In the genomic region with DNA sequence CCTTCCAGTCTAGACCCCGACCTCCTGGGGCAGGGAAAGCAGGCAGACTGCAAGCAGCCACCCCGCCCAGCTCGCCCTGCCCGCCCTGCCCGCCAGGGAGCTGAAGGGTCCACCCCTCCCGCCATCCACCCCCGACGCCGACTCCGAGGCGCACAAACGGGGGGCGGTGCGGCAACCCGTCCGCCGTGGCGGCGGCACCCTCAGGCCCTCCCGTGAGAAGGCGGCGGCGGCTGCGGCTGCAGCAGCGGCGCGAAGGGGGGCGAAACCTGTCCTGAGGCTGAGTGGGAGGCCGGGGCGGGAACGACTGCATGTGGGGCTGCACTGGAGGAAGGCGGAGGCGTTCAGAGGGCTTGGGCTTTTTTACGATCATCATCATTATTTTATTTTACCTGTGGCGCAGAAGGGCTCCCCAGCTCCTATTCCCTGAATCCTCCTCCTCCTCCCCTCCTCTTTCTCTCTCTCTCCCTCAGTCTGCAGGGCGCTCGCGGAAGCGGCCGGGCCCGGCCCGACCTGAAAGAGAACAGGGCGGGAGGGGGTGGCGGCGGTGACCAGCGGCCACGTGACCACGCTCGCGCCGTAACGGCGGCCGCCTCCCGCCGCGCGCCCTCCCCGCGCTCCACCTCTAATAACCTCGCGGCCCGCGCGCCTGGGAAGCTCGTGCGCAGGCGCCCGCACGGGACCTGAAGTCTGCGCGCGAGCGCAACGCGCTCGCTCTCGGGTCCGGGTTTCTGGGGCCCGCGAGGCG, we compare ENCODE assay signal across 8 cellular contexts. TPM values are rescaled to one million over a fixed set of nuclear protein-coding genes. Genes with fewer than 3 reads are reported as not detected.
DNase-seq lines count a peak whose midpoint lies in the region; TF ChIP-seq lines count a peak whose summit lies in the region.

A gene with protein sequence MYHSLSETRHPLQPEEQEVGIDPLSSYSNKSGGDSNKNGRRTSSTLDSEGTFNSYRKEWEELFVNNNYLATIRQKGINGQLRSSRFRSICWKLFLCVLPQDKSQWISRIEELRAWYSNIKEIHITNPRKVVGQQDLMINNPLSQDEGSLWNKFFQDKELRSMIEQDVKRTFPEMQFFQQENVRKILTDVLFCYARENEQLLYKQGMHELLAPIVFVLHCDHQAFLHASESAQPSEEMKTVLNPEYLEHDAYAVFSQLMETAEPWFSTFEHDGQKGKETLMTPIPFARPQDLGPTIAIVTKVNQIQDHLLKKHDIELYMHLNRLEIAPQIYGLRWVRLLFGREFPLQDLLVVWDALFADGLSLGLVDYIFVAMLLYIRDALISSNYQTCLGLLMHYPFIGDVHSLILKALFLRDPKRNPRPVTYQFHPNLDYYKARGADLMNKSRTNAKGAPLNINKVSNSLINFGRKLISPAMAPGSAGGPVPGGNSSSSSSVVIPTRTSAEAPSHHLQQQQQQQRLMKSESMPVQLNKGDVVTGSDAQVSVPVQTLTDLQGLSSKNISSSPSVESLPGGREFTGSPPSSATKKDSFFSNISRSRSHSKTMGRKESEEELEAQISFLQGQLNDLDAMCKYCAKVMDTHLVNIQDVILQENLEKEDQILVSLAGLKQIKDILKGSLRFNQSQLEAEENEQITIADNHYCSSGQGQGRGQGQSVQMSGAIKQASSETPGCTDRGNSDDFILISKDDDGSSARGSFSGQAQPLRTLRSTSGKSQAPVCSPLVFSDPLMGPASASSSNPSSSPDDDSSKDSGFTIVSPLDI (minus strand): TSS at position 540 of the 745 bp plus-strand sequence. CDS start 234,061 bp downstream, outside the sequence.

- H2BK120ac ChIP-seq in H9 (ENCODE audit: low read depth, low read length, poor library complexity, severe bottlenecking): peak within 1 kb of the TSS; percentile 5

- H3K27ac ChIP-seq in H9 (ENCODE audit: insufficient read length, low read depth, low read length) (peak within 1 kb of the TSS; percentile 88), testis (peak within 1 kb of the TSS; percentile 98)

- TF ChIP-seq POLR2A in testis (IDR thresholded peaks at IDR 0.05): peak; percentile 47

- H4K91ac ChIP-seq in H9 (ENCODE audit: insufficient read length, low read depth, low read length): no peak within 1 kb of the TSS

- peak within 1 kb of the TSS; percentile 66 for H3K4me3 ChIP-seq in MG63
- peak within 1 kb of the TSS; percentile 92 to 97 for H3K4me3 ChIP-seq in testis

- intact Hi-C loops in testis (cut with DNase I; ENCODE audit: low total_unique reads): no loop called here

- WGBS in H9 (ENCODE audit: extremely low coverage, insufficient read length, low lambda C conversion rate): no CpG with 5 or more reads among the region's 82 CpGs
- 0% methylated on average over 13 to 66 of the region's 82 CpGs for WGBS in testis, 2 donors

- TF ChIP-seq CTCF in H9 (conservative IDR thresholded peaks at IDR 0.05) (no peak), testis (IDR thresholded peaks at IDR 0.05) (peak in 1 of 3 experiments; percentile 27)

- peaks cover 29 to 40% of the 10 kb centered on the region in 2 experiments for H3K4me1 Mint-ChIP-seq in H9

- no peak within 1 kb of the TSS for H2BK5ac ChIP-seq in H9 (ENCODE audit: insufficient read length, low read length)

- H2BK15ac ChIP-seq in H9 (ENCODE audit: low read depth, low read length): no peak within 1 kb of the TSS

- H3K23me2 ChIP-seq in H9 (ENCODE audit: insufficient read length, low read depth, low read length, poor library complexity, severe bottlenecking): peaks cover 4% of the 10 kb centered on the region

- no peak within 1 kb of the TSS for H3K56ac ChIP-seq in H9 (ENCODE audit: insufficient read length, low read depth, low read length)

- peak within 1 kb of the TSS; percentile 82 for H3K9ac ChIP-seq in H9 (ENCODE audit: extremely low read depth, insufficient read length, low read length)

- H4K5ac ChIP-seq in H9 (ENCODE audit: insufficient read length, low read depth, low read length): peak within 1 kb of the TSS; percentile 2

- no peak within 1 kb of the TSS for H2AK5ac ChIP-seq in H9 (ENCODE audit: insufficient read length, low read length)

- H3K27me3 ChIP-seq in H9 (ENCODE audit: insufficient read depth, low read length) (no peaks in the 10 kb centered on the region), MG63 (no peaks in the 10 kb centered on the region), testis (no peaks in the 10 kb centered on the region)

- DNase-seq in G401 (ENCODE audit: low spot score): peak; percentile 97
- peak; percentile 87 for DNase-seq in H9
- peak; percentile 94 for DNase-seq in MG63
- DNase-seq in SK-MEL-5 (ENCODE audit: low read depth, low spot score): peak; percentile 96
- DNase-seq in activated naive CD4-positive, alpha-beta T cell treated with Interleukin-2 at 50 U/mL for 16 hours: peak; percentile 93
- peak; percentile 96 for DNase-seq in germinal center (ENCODE audit: low spot score)
- DNase-seq in occipital lobe (lab: John Stamatoyannopoulos, UW): peak; percentile 94
- peak; percentile 97 for DNase-seq in testis

- H3K36me3 ChIP-seq in MG63 (no peaks in the 10 kb centered on the region), testis (ENCODE audit: low read depth, missing control alignments) (no peaks in the 10 kb centered on the region)

- H3K4me1 ChIP-seq in H9 (ENCODE audit: insufficient read depth, low read length) (peaks cover 4% of the 10 kb centered on the region), testis (peaks cover 7% of the 10 kb centered on the region)

- H3K4me2 ChIP-seq in H9 (ENCODE audit: insufficient read depth, insufficient read length, low read length): peak within 1 kb of the TSS; percentile 81

- H2AFZ ChIP-seq in H9 (ENCODE audit: low read length): no peak within 1 kb of the TSS

- H3K4ac ChIP-seq in H9 (ENCODE audit: low read depth, low read length): no peak within 1 kb of the TSS

- no peak within 1 kb of the TSS for H3T11ph ChIP-seq in H9 (ENCODE audit: low read length)

- no peak within 1 kb of the TSS for H2BK12ac ChIP-seq in H9 (ENCODE audit: insufficient read length, low read depth, low read length)

- H3K79me1 ChIP-seq in H9 (ENCODE audit: insufficient read depth, low read depth, low read length, poor library complexity, severe bottlenecking): no peaks in the 10 kb centered on the region

- no peaks in the 10 kb centered on the region for H4K20me1 ChIP-seq in H9 (ENCODE audit: control insufficient read depth, insufficient read depth, insufficient read length)

- no peaks in the 10 kb centered on the region for H3K27me3 Mint-ChIP-seq in H9 (ENCODE audit: low read depth)

- peak within 1 kb of the TSS; percentile 98 to 100 (median 99) for H3K27ac Mint-ChIP-seq in H9

- H3K23ac ChIP-seq in H9 (ENCODE audit: insufficient read length, low read depth, low read length): no peak within 1 kb of the TSS

- H3K36me3 Mint-ChIP-seq in H9 (ENCODE audit: insufficient read depth in 1 of 3, low read depth in 3 of 3): no peaks in the 10 kb centered on the region

- H3K4me3 Mint-ChIP-seq in H9: peak within 1 kb of the TSS; percentile 92

- no peak within 1 kb of the TSS for H4K8ac ChIP-seq in H9 (replicated peaks; ENCODE audit: insufficient read length, low read depth, low read length)

- in situ Hi-C loops in G401 (cut with HindIII; ENCODE audit: low sequenced_read_pairs) (no loop called here), SK-MEL-5 (cut with HindIII; ENCODE audit: low pct_unique_long_range_greater_than_20kb, low sequenced_read_pairs) (no loop called here)

- H2BK20ac ChIP-seq in H9 (ENCODE audit: low read depth, low read length, poor library complexity, severe bottlenecking): no peak within 1 kb of the TSS

- no peaks in the 10 kb centered on the region for H3K9me3 Mint-ChIP-seq in H9

- no peaks in the 10 kb centered on the region for H3K9me3 ChIP-seq in H9 (ENCODE audit: control insufficient read depth, low read depth, low read length)
- H3K9me3 ChIP-seq in MG63: no peaks in the 10 kb centered on the region
- no peaks in the 10 kb centered on the region for H3K9me3 ChIP-seq in testis

- H3K79me2 ChIP-seq in H9 (ENCODE audit: insufficient read depth, low read length): peaks cover 2% of the 10 kb centered on the region; the same call in 1 of the 2 replicates

- peak within 1 kb of the TSS; percentile 78 for H3K18ac ChIP-seq in H9 (ENCODE audit: insufficient read length, low read depth, low read length)

- H3K14ac ChIP-seq in H9 (ENCODE audit: insufficient read depth, low read length): peak within 1 kb of the TSS; percentile 84

RNA-seq across cellular contexts. Expression of the gene that starts here (rescaled TPM):
- total RNA-seq in G401 (2014; rRNA removed; shearing (Covaris generic)): 27.7 and 51.3 TPM in 2 replicates
- total RNA-seq in H9 (2021) (25.0 and 28.5 TPM in 2 replicates), occipital lobe (110 TPM), testis (10 to 100 TPM; 95.4 to 98.1 TPM)
- total RNA-seq in MG63 (2014; rRNA removed; shearing (Covaris generic); ENCODE audit: low replicate concordance): 28.3 and 62.5 TPM in 2 replicates
- total RNA-seq in SK-MEL-5 (2014; rRNA removed; shearing (Covaris generic)): 84.7 and 88.0 TPM in 2 replicates
- 38.8 and 75.7 TPM in 2 replicates for polyA plus RNA-seq in SK-MEL-5 (2015; cell fraction: cytosol; rRNA removed)
- 15.5 and 21.2 TPM in 2 replicates for polyA plus RNA-seq in SK-MEL-5 (2015; cell fraction: nucleus; rRNA removed)
- polyA plus RNA-seq in testis (ENCODE audit: insufficient read depth, low read depth, low replicate concordance): 47.8 TPM

Comparison
In these comparisons a context has a peak if more than half of its experiments do, and no peak if none do; other contexts are left out.
1. Peak in every context shown above with its lines: DNase-seq, H3K4me3 ChIP-seq and H3K27ac ChIP-seq.